In genomic region chr6:155126727-155127439, GRCh38 we compare ENCODE assay signal across 9 cellular contexts.
DNase-seq lines count a peak whose midpoint lies in the region; ATAC-seq, FAIRE-seq and TF ChIP-seq lines count a peak whose summit lies in the region.
"Had no signal": no experiment of that assay in that cellular context is flagged by ENCODE, and none has a peak within 500 bp of the region (broad histone marks: within the 10 kb centered on the region; RNA-seq: fewer than 3 reads in every experiment).

No MANE protein-coding gene starts in this region.

- TF ChIP-seq EP300 in A549 (IDR thresholded peaks at IDR 0.05), result no peak; a peak in 1 of 5 replicates

- H3K4me1 ChIP-seq in A549, result peaks cover 17% of the 10 kb centered on the region

- no peak for FAIRE-seq in A549 (lab: Jason Lieb, UNC)
- FAIRE-seq: keratinocyte had no signal

- ATAC-seq in A549, result peak; percentile 96 to 99
- peak; percentile 70 for ATAC-seq in HG02885 (IDR thresholded peaks at IDR 0.05; ENCODE audit: poor library complexity, unreplicated experiment)
- ATAC-seq in GM19455 (IDR thresholded peaks at IDR 0.05; ENCODE audit: unreplicated experiment), result no peak

- TF ChIP-seq POLR2A in A549 (IDR thresholded peaks at IDR 0.05; ENCODE audit: low read length), result no peak

- no peak overlapping the region for H3K4me3 ChIP-seq in A549

- no peak for TF ChIP-seq CTCF in A549 (IDR thresholded peaks at IDR 0.05)

- DNase-seq in A549 (ENCODE audit: low read depth in 1 of 2, low spot score in 1 of 2) (peak; percentile 72 to 77), kidney glomerular epithelial cell (lab: John Stamatoyannopoulos, UW) (peak; percentile 70), NCI-H2227 treated with DMSO at 0.1 percent for 48 hours (lab: John Stamatoyannopoulos, UW) (no peak), NCI-H2196 treated with DMSO at 0.1 percent for 48 hours (lab: John Stamatoyannopoulos, UW; ENCODE audit: unreplicated experiment) (no peak), SKM-1 treated with dmso at 0.1 percent for 144 hours (lab: John Stamatoyannopoulos, UW; ENCODE audit: unreplicated experiment) (no peak)
- peak; percentile 71 for DNase-seq in activated CD8-positive, alpha-beta memory T cell treated with anti-CD3 and anti-CD28 coated beads for 24 hours

- peak overlapping the region; percentile 69 to 72 for H3K27ac ChIP-seq in A549

- 4% methylated on average over 10 of the region's 10 CpGs for WGBS in A549 (ENCODE audit: missing lambda C conversion rate)

- CTCF ChIA-PET in A549 (lab: Yijun Ruan, JAX), result interaction anchor here (1.0 kb wide), 1 partner anchor 198 kb away, joined by 3 read pairs; no protein-coding TSS in a partner anchor

- H3K9me3 ChIP-seq in A549, result no peaks in the 10 kb centered on the region

- no peak for TF ChIP-seq RAD21 in A549 (conservative IDR thresholded peaks at IDR 0.05 in 1 of 2, IDR thresholded peaks at IDR 0.05 in 1 of 2)

- H3K4me2 ChIP-seq in A549, result peak overlapping the region; percentile 79

- POLR2A ChIA-PET in A549 (lab: Yijun Ruan, JAX), result no interaction called here

TF ChIP-seq in A549, 52 proteins besides CTCF, POLR2A, EP300 and RAD21:
- peak in 1 of 2 experiments; percentile 32; a peak in 2 of 4 replicates for TF ChIP-seq CEBPB (IDR thresholded peaks at IDR 0.05)
- no peak for TF ChIP-seq KDM1A (IDR thresholded peaks at IDR 0.05; ENCODE audit: low read depth)
- TF ChIP-seq HEYL (CRISPR knock-in tag; IDR thresholded peaks at IDR 0.05), result no peak
- peak; percentile 61; the same call in 1 of the 2 replicates for TF ChIP-seq MAX (IDR thresholded peaks at IDR 0.05)
- TF ChIP-seq JUN (IDR thresholded peaks at IDR 0.05), result no peak
- TF ChIP-seq ZNF302 (CRISPR knock-in tag; IDR thresholded peaks at IDR 0.05), result no peak
- peak; percentile 50; the same call in 1 of the 2 replicates for TF ChIP-seq FOSL2 (IDR thresholded peaks at IDR 0.05)
- peak; percentile 84 for TF ChIP-seq FOSL2 (CRISPR knock-in tag; IDR thresholded peaks at IDR 0.05)
- TF ChIP-seq CHD2 (IDR thresholded peaks at IDR 0.05; ENCODE audit: low read length, partially characterized antibody), result no peak
- no peak for TF ChIP-seq CHD4 (IDR thresholded peaks at IDR 0.05; ENCODE audit: borderline replicate concordance)
- TF ChIP-seq NFE2L2 (conservative IDR thresholded peaks at IDR 0.05; ENCODE audit: low read length), result peak; percentile 22; the same call in 1 of the 2 replicates
- TF ChIP-seq RFX5 (IDR thresholded peaks at IDR 0.05), result peak; percentile 42; the same call in 1 of the 2 replicates
- TF ChIP-seq JUNB (IDR thresholded peaks at IDR 0.05), result peak; percentile 70
- peak; percentile 56; the same call in 1 of the 2 replicates for TF ChIP-seq GATA3 (IDR thresholded peaks at IDR 0.05; ENCODE audit: borderline replicate concordance)
- TF ChIP-seq HMGXB4 (CRISPR knock-in tag; IDR thresholded peaks at IDR 0.05; ENCODE audit: borderline replicate concordance), result no peak
TF ChIP-seq in A549: peak in this region for 7.

Comparison
In these comparisons a context has a peak if more than half of its experiments do, and no peak if none do; other contexts are left out.
1. DNase-seq: peak in A549 (2 of 2), activated CD8-positive, alpha-beta memory T cell treated with anti-CD3 and anti-CD28 coated beads for 24 hours (single experiment) and kidney glomerular epithelial cell (single experiment); none in NCI-H2227 treated with DMSO at 0.1 percent for 48 hours (single experiment), NCI-H2196 treated with DMSO at 0.1 percent for 48 hours (single experiment) and SKM-1 treated with dmso at 0.1 percent for 144 hours (single experiment).